Comparison of ENCODE assay signal across 8 cellular contexts in the genomic region with DNA sequence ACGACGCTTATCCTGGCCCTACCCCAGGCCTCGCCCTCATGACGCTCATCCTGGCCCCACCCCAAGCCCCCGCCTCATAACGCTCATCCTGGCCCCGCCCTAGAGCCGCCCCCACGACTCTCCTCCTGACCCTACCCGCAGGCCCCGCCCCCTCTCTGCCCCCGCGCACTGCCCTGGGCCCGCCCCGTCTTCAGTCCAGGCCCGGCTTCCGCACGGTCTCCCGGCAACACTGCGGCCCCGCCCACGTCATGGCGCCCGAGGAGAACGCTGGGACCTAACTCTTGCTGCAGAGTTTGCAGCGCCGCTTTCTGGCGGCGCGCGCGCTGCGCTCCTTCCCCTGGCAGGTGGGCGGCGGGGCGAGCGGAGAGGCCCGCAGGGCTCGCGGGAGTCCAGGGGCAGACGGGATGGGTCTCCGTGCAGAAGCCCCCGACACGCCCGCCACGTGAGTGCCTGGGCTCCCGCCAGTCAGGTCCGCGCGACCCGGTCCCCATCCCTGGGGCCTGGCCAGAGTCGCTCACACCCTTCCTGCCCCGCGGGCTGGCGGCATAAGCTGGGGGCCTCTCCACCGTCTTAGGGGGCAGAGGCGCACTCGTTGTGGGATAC. TPM values are rescaled to one million over a fixed set of nuclear protein-coding genes. Genes with fewer than 3 reads are reported as not detected.
DNase-seq lines count a peak whose midpoint lies in the region; ATAC-seq and TF ChIP-seq lines count a peak whose summit lies in the region.

No MANE protein-coding gene starts in this region.

- no peak for DNase-seq in BE2C
- DNase-seq in NCI-H2107 treated with DMSO at 0.1 percent for 48 hours (lab: John Stamatoyannopoulos, UW; ENCODE audit: unreplicated experiment) = peak; percentile 89
- peak; percentile 100 for DNase-seq in UCSD-AML1 (lab: John Stamatoyannopoulos, UW; ENCODE audit: unreplicated experiment)
- peak; percentile 97 for DNase-seq in choroid plexus epithelial cell (ENCODE audit: low read depth)
- DNase-seq in kidney glomerular epithelial cell (lab: John Stamatoyannopoulos, UW) = peak; percentile 76
- peak; percentile 87 to 92 for DNase-seq in stimulated activated CD4-positive, alpha-beta T cell treated with anti-CD3 and anti-CD28 coated beads, Interleukin-1b, Interleukin-23, amount 100 ng/mL, for 1 hour (ENCODE audit: low read depth in 2 of 2)

- ATAC-seq in GM18909 (IDR thresholded peaks at IDR 0.05; ENCODE audit: poor library complexity, unreplicated experiment) (peak; percentile 83), HG03103 (IDR thresholded peaks at IDR 0.05; ENCODE audit: low read depth, unreplicated experiment) (peak; percentile 70)

- no peaks in the 10 kb centered on the region for H3K36me3 ChIP-seq in BE2C

- peaks cover 5% of the 10 kb centered on the region; the same call in 1 of the 2 replicates for H3K4me1 ChIP-seq in BE2C

- H3K4me3 ChIP-seq in BE2C (ENCODE audit: low read depth, low read length) (peak overlapping the region; percentile 75), choroid plexus epithelial cell (ENCODE audit: low read depth, low read length) (peak overlapping the region; percentile 77)

- H3K9me3 ChIP-seq in BE2C = no peaks in the 10 kb centered on the region

- TF ChIP-seq CTCF in BE2C (IDR thresholded peaks at IDR 0.05; ENCODE audit: low read depth, low read length) (peak; percentile 28; the same call in 1 of the 2 replicates), choroid plexus epithelial cell (conservative IDR thresholded peaks at IDR 0.05; ENCODE audit: low read depth, low read length) (peak; percentile 46)

- H3K27me3 ChIP-seq in BE2C = no peaks in the 10 kb centered on the region

RNA-seq across cellular contexts. Expression of a gene that starts 52.5 kb away (rescaled TPM):
- not detected for polyA plus RNA-seq in BE2C (2012; ENCODE audit: insufficient read depth, insufficient read length, low read depth)
